In genomic region chr19:58310685-58311084, GRCh38 we compare ENCODE assay signal across 8 cellular contexts. TPM values are rescaled to one million over a fixed set of nuclear protein-coding genes. Genes with fewer than 3 reads are reported as not detected.
DNase-seq lines count a peak whose midpoint lies in the region; ATAC-seq and TF ChIP-seq lines count a peak whose summit lies in the region.
"Not testable (repeated sequence)": the region's sequence is repeated elsewhere in the genome, so short reads cannot be mapped to it uniquely, and the experiment has no call there.

No MANE protein-coding gene starts in this region.

- H3K27ac Mint-ChIP-seq in chondrocyte (ENCODE audit: unreplicated experiment); progenitor cell of endocrine pancreas; type B pancreatic cell: not testable (repeated sequence)

- H3K27ac ChIP-seq in OCI-LY3 (ENCODE audit: low read length); gastroesophageal sphincter; right lobe of liver: not testable (repeated sequence)

- H3K27me3 ChIP-seq in OCI-LY3 (ENCODE audit: low read depth, low read length); gastroesophageal sphincter; right lobe of liver: not testable (repeated sequence)

- peaks cover 34% of the 10 kb centered on the region for H3K79me2 ChIP-seq in OCI-LY3 (ENCODE audit: low read length)

- H4K20me1 ChIP-seq in OCI-LY3 (ENCODE audit: insufficient read depth, low read length): not testable (repeated sequence)

- not testable (repeated sequence) for TF ChIP-seq EP300 in gastroesophageal sphincter (IDR thresholded peaks at IDR 0.05)

- H3K27me3 Mint-ChIP-seq in chondrocyte (ENCODE audit: low read depth); progenitor cell of endocrine pancreas; type B pancreatic cell: not testable (repeated sequence)

- TF ChIP-seq POLR2A in gastroesophageal sphincter (IDR thresholded peaks at IDR 0.05); right lobe of liver (IDR thresholded peaks at IDR 0.05): not testable (repeated sequence)

- not testable (repeated sequence) for H3K4me3 Mint-ChIP-seq in chondrocyte (ENCODE audit: unreplicated experiment); progenitor cell of endocrine pancreas (ENCODE audit: low read depth); type B pancreatic cell

- H3K9ac ChIP-seq in OCI-LY3 (ENCODE audit: low read length): not testable (repeated sequence)

- not testable (repeated sequence) for H2AFZ ChIP-seq in OCI-LY3 (ENCODE audit: low read depth, low read length)

- H3K36me3 Mint-ChIP-seq in chondrocyte (ENCODE audit: low read depth) (peaks cover 38% of the 10 kb centered on the region), progenitor cell of endocrine pancreas (ENCODE audit: insufficient read depth) (peaks cover 41% of the 10 kb centered on the region), type B pancreatic cell (peaks cover 64% of the 10 kb centered on the region)

- not testable (repeated sequence) for H3K9me3 Mint-ChIP-seq in chondrocyte (ENCODE audit: low read depth); progenitor cell of endocrine pancreas (ENCODE audit: low read depth); type B pancreatic cell

- peak; percentile 13 for TF ChIP-seq CTCF in OCI-LY3 (IDR thresholded peaks at IDR 0.05; ENCODE audit: low read depth, low read length)
- peak; percentile 68 for TF ChIP-seq CTCF in chondrocyte (IDR thresholded peaks at IDR 0.05)
- TF ChIP-seq CTCF in gastroesophageal sphincter (IDR thresholded peaks at IDR 0.05): peak in 3 of 4 experiments; percentile 32 to 58 (median 54)
- TF ChIP-seq CTCF in right lobe of liver (IDR thresholded peaks at IDR 0.05): peak in 3 of 4 donors; percentile 29 to 40 (median 30)
- TF ChIP-seq CTCF in progenitor cell of endocrine pancreas (IDR thresholded peaks at IDR 0.05; ENCODE audit: unreplicated experiment): peak; percentile 60
- peak; percentile 70 for TF ChIP-seq CTCF in type B pancreatic cell (conservative IDR thresholded peaks at IDR 0.05)

- 0 to 72% methylated on average over 3 to 4 of the region's 13 CpGs for WGBS in gastroesophageal sphincter (ENCODE audit: low coverage in 1 of 2), 2 donors
- WGBS in right lobe of liver (ENCODE audit: insufficient coverage, low coverage, low lambda C conversion rate, missing lambda C conversion rate): 79% methylated on average over 8 of the region's 13 CpGs

- H3K36me3 ChIP-seq in OCI-LY3 (replicated peaks; ENCODE audit: low read depth, low read length) (peaks cover 80% of the 10 kb centered on the region), gastroesophageal sphincter (peaks cover 0 to 81% of the 10 kb centered on the region in 2 donors), right lobe of liver (peaks cover 4 to 58% (median 10%) of the 10 kb centered on the region in 4 donors)

- not testable (repeated sequence) for H3K9me3 ChIP-seq in OCI-LY3 (ENCODE audit: insufficient read depth, low read length); gastroesophageal sphincter; right lobe of liver

- H3K4me1 Mint-ChIP-seq in chondrocyte (ENCODE audit: low read depth) (peaks cover 16% of the 10 kb centered on the region), progenitor cell of endocrine pancreas (ENCODE audit: low read depth) (peaks cover 14% of the 10 kb centered on the region)
- not testable (repeated sequence) for H3K4me1 Mint-ChIP-seq in type B pancreatic cell (ENCODE audit: unreplicated experiment)

- peak; percentile 14 for DNase-seq in DMS 273 (lab: John Stamatoyannopoulos, UW; ENCODE audit: unreplicated experiment)
- peak; percentile 34 for DNase-seq in activated T-cell treated with anti-CD3 and anti-CD28 coated beads, Interleukin-2, amount 50 U/mL, for 1 hour
- not testable (repeated sequence) for DNase-seq in chondrocyte (ENCODE audit: low spot score); right lobe of liver; type B pancreatic cell (ENCODE audit: extremely low spot score, unreplicated experiment)
- DNase-seq in progenitor cell of endocrine pancreas (ENCODE audit: low spot score, unreplicated experiment): peak; percentile 22

- not testable (repeated sequence) for H3K4me3 ChIP-seq in OCI-LY3 (ENCODE audit: low read length); gastroesophageal sphincter; right lobe of liver

- H3K4me2 ChIP-seq in OCI-LY3 (ENCODE audit: low read length): not testable (repeated sequence)

- intact Hi-C loops in right lobe of liver (cut with DNase I): not testable (repeated sequence)

- not testable (repeated sequence) for ATAC-seq in gastroesophageal sphincter, right lobe of liver

- H3K4me1 ChIP-seq in OCI-LY3 (ENCODE audit: low read length); right lobe of liver: not testable (repeated sequence)
- H3K4me1 ChIP-seq in gastroesophageal sphincter: peaks cover 5 to 22% (median 8%) of the 10 kb centered on the region in 3 donors

RNA-seq across cellular contexts. Expression of gene ERVK3-1, which starts 5.5 kb away (rescaled TPM):
- total RNA-seq in chondrocyte (25.3 to 29.4 TPM (median 26.0 TPM) in 3 replicates), gastroesophageal sphincter (10 to 100 TPM; 31.7 to 67.2 (median 41.5) TPM), right lobe of liver (10 to 100 TPM; 12.4 to 44.7 (median 15.8) TPM), progenitor cell of endocrine pancreas (41.3 and 46.2 TPM in 2 replicates), type B pancreatic cell (ENCODE audit: low replicate concordance) (35.2 and 36.8 TPM in 2 replicates)

RNA-seq across cellular contexts. Expression of gene ZSCAN22, which starts 16.1 kb away (rescaled TPM):
- total RNA-seq in chondrocyte (2.8 to 3.2 TPM (median 3.0 TPM) in 3 replicates), gastroesophageal sphincter (1 to 10 TPM; 2.4 to 4.8 (median 2.9) TPM), right lobe of liver (1 to 10 TPM; 1.7 to 2.9 (median 2.1) TPM), progenitor cell of endocrine pancreas (4.6 TPM in 2 replicates), type B pancreatic cell (ENCODE audit: low replicate concordance) (4.2 and 5.4 TPM in 2 replicates)

RNA-seq across cellular contexts. Expression of gene ZNF8, which starts 31.9 kb away (rescaled TPM):
- total RNA-seq in chondrocyte (7.9 to 9.2 TPM (median 8.1 TPM) in 3 replicates), gastroesophageal sphincter (10 to 100 TPM in 2 of 4 donors, 1 to 10 TPM in 2; 5.6 to 11.6 (median 9.5) TPM), right lobe of liver (1 to 10 TPM; 1.0 to 2.3 (median 1.6) TPM), progenitor cell of endocrine pancreas (18.1 and 18.2 TPM in 2 replicates), type B pancreatic cell (ENCODE audit: low replicate concordance) (10.8 and 16.4 TPM in 2 replicates)

RNA-seq across cellular contexts. Expression of gene A1BG, which starts 42.6 kb away (rescaled TPM):
- total RNA-seq in chondrocyte: 49.7 to 53.8 TPM (median 50.2 TPM) in 3 replicates
- total RNA-seq in gastroesophageal sphincter: 10 to 100 TPM in 1 of 4 donors, 1 to 10 TPM in 3; 2.3 to 20.7 (median 7.5) TPM
- total RNA-seq in right lobe of liver: 1,000 to 10,000 TPM in 4 of 6 experiments, 100 to 1,000 TPM in 2; 897 to 2,313 (median 1,164) TPM
- 3.9 and 4.6 TPM in 2 replicates for total RNA-seq in progenitor cell of endocrine pancreas
- total RNA-seq in type B pancreatic cell (ENCODE audit: low replicate concordance): 5.1 and 11.7 TPM in 2 replicates

RNA-seq across cellular contexts. Expression of gene ZNF497, which starts 51.9 kb away (rescaled TPM):
- total RNA-seq in chondrocyte (0.65 to 0.69 TPM (median 0.68 TPM) in 3 replicates), gastroesophageal sphincter (1 to 10 TPM in 3 of 4 donors, under 1 TPM in 1; 0.77 to 2.2 (median 1.6) TPM), right lobe of liver (1 to 10 TPM in 5 of 6 experiments, under 1 TPM in 1; 0.73 to 3.1 (median 1.7) TPM), progenitor cell of endocrine pancreas (11.7 and 13.4 TPM in 2 replicates), type B pancreatic cell (ENCODE audit: low replicate concordance) (4.1 and 8.1 TPM in 2 replicates)

Comparison
In these comparisons a context has a peak if more than half of its experiments do, and no peak if none do; other contexts are left out.
1. CTCF ChIP-seq: peak in every context shown above with its lines; median percentile 70 in type B pancreatic cell; 68 in chondrocyte; 60 in progenitor cell of endocrine pancreas; 54 in gastroesophageal sphincter; 30 in right lobe of liver; 13 in OCI-LY3.